In genomic region chr1:92922378-92923035, GRCh38 we compare ENCODE assay signal across 17 cellular contexts. TPM values are rescaled to one million over a fixed set of nuclear protein-coding genes. Genes with fewer than 3 reads are reported as not detected.
A peak's percentile ranks its signal among the peaks of the same experiment; 100 is the strongest.
DNase-seq lines count a peak whose midpoint lies in the region; ATAC-seq and TF ChIP-seq lines count a peak whose summit lies in the region.
"Had no signal": no experiment of that assay in that cellular context is flagged by ENCODE, and none has a peak within 500 bp of the region (broad histone marks: within the 10 kb centered on the region; RNA-seq: fewer than 3 reads in every experiment).

No MANE protein-coding gene starts in this region.

- no peaks in the 10 kb centered on the region for H3K9me3 ChIP-seq in lower lobe of right lung
- H3K9me3 ChIP-seq in naive thymus-derived CD4-positive, alpha-beta T cell (ENCODE audit: control insufficient read depth in 2 of 3, low read length in 3 of 3): no peaks in the 10 kb centered on the region

- H3K9me3 Mint-ChIP-seq in activated B cell treated with CpG ODN at 0.5 μM for 24 hours (peaks cover 7% of the 10 kb centered on the region), natural killer cell (no peaks in the 10 kb centered on the region)
- H3K9me3 Mint-ChIP-seq in naive thymus-derived CD4-positive, alpha-beta T cell: peaks cover 0 to 19% (median 3%) of the 10 kb centered on the region in 11 donors

- H3K36me3 Mint-ChIP-seq in activated B cell treated with CpG ODN at 0.5 μM for 24 hours (ENCODE audit: low read depth) (peaks cover 39% of the 10 kb centered on the region), natural killer cell (no peaks in the 10 kb centered on the region)
- peaks cover 15 to 49% (median 41%) of the 10 kb centered on the region in 5 donors for H3K36me3 Mint-ChIP-seq in naive thymus-derived CD4-positive, alpha-beta T cell

- no peaks in the 10 kb centered on the region for H3K36me3 ChIP-seq in ACC112 (ENCODE audit: insufficient read depth, low read length)
- H3K36me3 ChIP-seq in lower lobe of right lung: no peaks in the 10 kb centered on the region
- H3K36me3 ChIP-seq in naive thymus-derived CD4-positive, alpha-beta T cell (ENCODE audit: control insufficient read depth in 2 of 3, insufficient read depth in 3 of 3, low read length in 3 of 3): no peaks in the 10 kb centered on the region

- H3K27me3 ChIP-seq in ACC112 (ENCODE audit: insufficient read depth, low read length): no peaks in the 10 kb centered on the region
- H3K27me3 ChIP-seq in lower lobe of right lung (ENCODE audit: low read depth): no peaks in the 10 kb centered on the region
- H3K27me3 ChIP-seq in naive thymus-derived CD4-positive, alpha-beta T cell (ENCODE audit: control insufficient read depth in 2 of 2, insufficient read depth in 2 of 2, low read length in 2 of 2): no peaks in the 10 kb centered on the region

- H3K27me3 Mint-ChIP-seq in activated B cell treated with CpG ODN at 0.5 μM for 24 hours: no peaks in the 10 kb centered on the region
- H3K27me3 Mint-ChIP-seq in naive thymus-derived CD4-positive, alpha-beta T cell: no peaks in the 10 kb centered on the region
- H3K27me3 Mint-ChIP-seq in natural killer cell (ENCODE audit: low read depth in 2 of 2): no peaks in the 10 kb centered on the region
- H3K27me3 Mint-ChIP-seq: activated CD4-positive, alpha-beta T cell treated with anti-CD3 and anti-CD28 coated beads, Interleukin-2, amount 10 ng/mL, durations not matched to agents 24 days and 14 days had no signal

- ATAC-seq in activated B cell treated with CpG ODN at 0.5 μM for 24 hours (ENCODE audit: low read depth): no peak
- no peak for ATAC-seq in lower lobe of right lung
- no peak for ATAC-seq in naive thymus-derived CD4-positive, alpha-beta T cell
- ATAC-seq in natural killer cell: no peak
- ATAC-seq in HG03139 (IDR thresholded peaks at IDR 0.05; ENCODE audit: unreplicated experiment): no peak
- ATAC-seq: esophagus mucosa, Panc1 had no signal

- H3K4me3 ChIP-seq in ACC112 (ENCODE audit: low read depth, low read length): peak overlapping the region; percentile 54
- no peak overlapping the region for H3K4me3 ChIP-seq in lower lobe of right lung
- H3K4me3 ChIP-seq in naive thymus-derived CD4-positive, alpha-beta T cell (ENCODE audit: low read length): no peak overlapping the region
- H3K4me3 ChIP-seq: coronary artery had no signal

- peak overlapping the region; percentile 50 for H2AFZ ChIP-seq in ACC112 (ENCODE audit: low read length, unreplicated experiment)

- POLR2A ChIA-PET in activated B cell treated with CpG ODN at 0.5 μM for 24 hours (lab: Charles Lee): no interaction called here
- POLR2A ChIA-PET in naive thymus-derived CD4-positive, alpha-beta T cell (lab: Charles Lee): no interaction called here

- H3K4me1 Mint-ChIP-seq in activated B cell treated with CpG ODN at 0.5 μM for 24 hours (peaks cover 61% of the 10 kb centered on the region), natural killer cell (peaks cover 23 to 28% of the 10 kb centered on the region in 2 donors)
- H3K4me1 Mint-ChIP-seq in naive thymus-derived CD4-positive, alpha-beta T cell: peaks cover 5 to 62% (median 48%) of the 10 kb centered on the region in 7 donors

- peak; percentile 78 for DNase-seq in HCEC 1CT
- no peak for DNase-seq in activated B cell treated with CpG ODN at 0.5 μM for 24 hours
- no peak for DNase-seq in lower lobe of right lung
- DNase-seq in naive thymus-derived CD4-positive, alpha-beta T cell: no peak
- no peak for DNase-seq in natural killer cell
- no peak for DNase-seq in Ammon's horn (ENCODE audit: low spot score)
- DNase-seq: activated CD4-positive, alpha-beta T cell treated with anti-CD3 and anti-CD28 coated beads, Interleukin-2, amount 10 ng/mL, durations not matched to agents 24 days and 14 days; activated T-cell treated with anti-CD3 and anti-CD28 coated beads, Interleukin-2, amount 50 U/mL, for 48 hours; amniotic stem cell; mammary epithelial cell; NCI-H345 had no signal

- H3K27ac ChIP-seq in ACC112 (ENCODE audit: low read depth, low read length): peak overlapping the region; percentile 59
- peak overlapping the region; percentile 15 for H3K27ac ChIP-seq in lower lobe of right lung
- H3K27ac ChIP-seq in naive thymus-derived CD4-positive, alpha-beta T cell (ENCODE audit: low read depth, low read length): no peak overlapping the region
- H3K27ac ChIP-seq: coronary artery had no signal

- H3K4me3 Mint-ChIP-seq in activated B cell treated with CpG ODN at 0.5 μM for 24 hours (no peak overlapping the region), natural killer cell (no peak overlapping the region)
- H3K4me3 Mint-ChIP-seq in naive thymus-derived CD4-positive, alpha-beta T cell: no peak overlapping the region
- H3K4me3 Mint-ChIP-seq: activated CD4-positive, alpha-beta T cell treated with anti-CD3 and anti-CD28 coated beads, Interleukin-2, amount 10 ng/mL, durations not matched to agents 24 days and 14 days; T-helper 1 cell treated with Interleukin-12 subunit alpha and Interleukin-12 subunit beta and Interleukin-4 antibody, amounts not matched to agents 30 μg/mL and 1 μg/mL, for 36 hours had no signal

- intact Hi-C loops in activated B cell treated with CpG ODN at 0.5 μM for 24 hours (cut with micrococcal nuclease): no loop called here
- intact Hi-C loops in lower lobe of right lung (cut with DNase I): no loop called here
- intact Hi-C loops in naive thymus-derived CD4-positive, alpha-beta T cell (cut with micrococcal nuclease): no loop called here
- intact Hi-C loops in natural killer cell (cut with micrococcal nuclease): no loop called here

- peaks cover 20% of the 10 kb centered on the region for H3K4me1 ChIP-seq in ACC112 (ENCODE audit: control insufficient read depth, insufficient read depth, low read length, unreplicated experiment)
- no peaks in the 10 kb centered on the region for H3K4me1 ChIP-seq in lower lobe of right lung
- no peaks in the 10 kb centered on the region for H3K4me1 ChIP-seq in naive thymus-derived CD4-positive, alpha-beta T cell (ENCODE audit: control insufficient read depth in 2 of 2, insufficient read depth in 2 of 2, low read length in 2 of 2)

- peak overlapping the region; percentile 21 for H3K27ac Mint-ChIP-seq in activated B cell treated with CpG ODN at 0.5 μM for 24 hours
- H3K27ac Mint-ChIP-seq in naive thymus-derived CD4-positive, alpha-beta T cell: peak overlapping the region in 4 of 9 donors; percentile 12 to 35 (median 26)
- peak overlapping the region in 1 of 2 donors; percentile 6 for H3K27ac Mint-ChIP-seq in natural killer cell
- H3K27ac Mint-ChIP-seq: activated CD4-positive, alpha-beta T cell treated with anti-CD3 and anti-CD28 coated beads, Interleukin-2, amount 10 ng/mL, durations not matched to agents 24 days and 14 days; T-helper 1 cell treated with Interleukin-12 subunit alpha and Interleukin-12 subunit beta and Interleukin-4 antibody, amounts not matched to agents 30 μg/mL and 1 μg/mL, for 36 hours had no signal

- no peaks in the 10 kb centered on the region for H3K79me2 ChIP-seq in ACC112 (ENCODE audit: control insufficient read depth, insufficient read depth, low read length, unreplicated experiment)

- CTCF ChIA-PET in activated B cell treated with CpG ODN at 0.5 μM for 24 hours (lab: Charles Lee): no interaction called here
- CTCF ChIA-PET in naive thymus-derived CD4-positive, alpha-beta T cell (lab: Charles Lee): interaction anchor here (0.6 kb wide), 1 partner anchor 282 kb away, joined by 4 read pairs; no protein-coding TSS in a partner anchor

- TF ChIP-seq CTCF in activated B cell treated with CpG ODN at 0.5 μM for 24 hours (IDR thresholded peaks at IDR 0.05): no peak
- no peak for TF ChIP-seq CTCF in lower lobe of right lung (IDR thresholded peaks at IDR 0.05)
- no peak for TF ChIP-seq CTCF in natural killer cell (IDR thresholded peaks at IDR 0.05)

RNA-seq across cellular contexts. Expression of gene DIPK1A, which starts 38.8 kb away (rescaled TPM):
- total RNA-seq in activated B cell treated with CpG ODN at 0.5 μM for 24 hours (16.0 and 16.7 TPM in 2 replicates), lower lobe of right lung (5.6 TPM), natural killer cell (10 to 100 TPM in 2 of 3 donors, 1 to 10 TPM in 1; 7.0 to 11.3 (median 11.2) TPM)
- total RNA-seq in naive thymus-derived CD4-positive, alpha-beta T cell: 10 to 100 TPM in 4 of 5 experiments, 1 to 10 TPM in 1; 9.9 to 15.8 (median 14.9) TPM
- polyA plus RNA-seq in naive thymus-derived CD4-positive, alpha-beta T cell: 10 to 100 TPM; 17.3 to 21.9 TPM
